ENCODE assay signal across 9 cellular contexts in the genomic region with DNA sequence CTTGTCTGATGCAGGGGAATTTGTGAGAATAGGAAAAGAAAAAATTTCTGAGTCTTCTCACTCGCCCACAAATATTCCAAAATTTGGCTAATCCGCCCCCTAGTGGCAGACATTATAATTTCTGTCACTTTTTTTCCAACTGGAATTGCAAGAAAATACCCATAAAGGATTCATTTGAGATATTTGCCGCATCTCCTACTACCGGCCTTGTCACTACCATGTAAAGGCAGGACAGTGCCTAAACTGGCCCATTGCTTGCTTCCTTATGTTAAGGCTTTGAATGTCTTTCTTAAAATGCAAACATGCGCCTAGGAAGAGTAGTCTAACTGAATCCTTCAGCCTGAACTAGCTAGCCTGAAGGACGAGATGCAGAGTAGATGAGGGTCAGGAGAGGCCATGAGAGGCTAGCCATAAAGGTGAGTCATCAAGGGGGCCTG. TPM values are rescaled to one million over a fixed set of nuclear protein-coding genes. Genes with fewer than 3 reads are reported as not detected.
DNase-seq lines count a peak whose midpoint lies in the region; ATAC-seq, FAIRE-seq and TF ChIP-seq lines count a peak whose summit lies in the region.
"Had no signal": no experiment of that assay in that cellular context is flagged by ENCODE, and none has a peak within 500 bp of the region (broad histone marks: within the 10 kb centered on the region; RNA-seq: fewer than 3 reads in every experiment).

No MANE protein-coding gene starts in this region.

- TF ChIP-seq RAD21 in H1 (IDR thresholded peaks at IDR 0.05 in 1 of 2, conservative IDR thresholded peaks at IDR 0.05 in 1 of 2; ENCODE audit: low read depth in 2 of 2, low read length in 2 of 2) = peak; percentile 53 to 62

- H3K23ac ChIP-seq in H1 (ENCODE audit: insufficient read length) = no peak overlapping the region

- no peak overlapping the region for H3K27ac ChIP-seq in H1 (ENCODE audit: low read depth, low read length)

- peaks cover 3 to 19% of the 10 kb centered on the region in 2 donors for H3K4me1 Mint-ChIP-seq in natural killer cell treated with Interleukin-12 subunit alpha and Interleukin-12 subunit beta and Interleukin-15 and Interleukin-18, amount 100 ng/mL, for 72 hours (ENCODE audit: low read depth in 2 of 2)

- no peak overlapping the region for H3K14ac ChIP-seq in H1 (ENCODE audit: insufficient read length)

- no peaks in the 10 kb centered on the region for H3K79me1 ChIP-seq in H1 (ENCODE audit: low read depth, low read length)

- no peaks in the 10 kb centered on the region for H3K9me3 ChIP-seq in H1 (ENCODE audit: insufficient read depth in 2 of 2, low read depth in 1 of 2, low read length in 1 of 2)

- H3K4me3 Mint-ChIP-seq in natural killer cell treated with Interleukin-12 subunit alpha and Interleukin-12 subunit beta and Interleukin-15 and Interleukin-18, amount 100 ng/mL, for 72 hours = peak overlapping the region; percentile 48

- H3K27me3 Mint-ChIP-seq in natural killer cell treated with Interleukin-12 subunit alpha and Interleukin-12 subunit beta and Interleukin-15 and Interleukin-18, amount 100 ng/mL, for 72 hours = peaks cover 26 to 31% of the 10 kb centered on the region in 2 donors

- H3K4ac ChIP-seq in H1 (replicated peaks; ENCODE audit: insufficient read length, low read depth, low read length) = no peak overlapping the region

- no peak overlapping the region for H3K4me3 ChIP-seq in H1 (ENCODE audit: extremely low read depth in 1 of 4, insufficient read depth in 2 of 4, low read depth in 3 of 4, low read length in 4 of 4)

- H2AK5ac ChIP-seq in H1 (ENCODE audit: low read depth, low read length) = no peak overlapping the region

- H2BK15ac ChIP-seq in H1 (ENCODE audit: low read length) = 0 out of 2 replicates have a peak overlapping the region, but pooled peaks have one; percentile 46

- no peaks in the 10 kb centered on the region for H3K4me1 ChIP-seq in H1 (replicated peaks in 1 of 4; ENCODE audit: control insufficient read depth in 3 of 4, insufficient read depth in 4 of 4, low read length in 3 of 4)

- no peaks in the 10 kb centered on the region for H4K20me1 ChIP-seq in H1 (replicated peaks in 1 of 2; ENCODE audit: control insufficient read depth in 1 of 2, insufficient read depth in 2 of 2, low read length in 2 of 2)

- no peaks in the 10 kb centered on the region for H3K36me3 Mint-ChIP-seq in natural killer cell treated with Interleukin-12 subunit alpha and Interleukin-12 subunit beta and Interleukin-15 and Interleukin-18, amount 100 ng/mL, for 72 hours
- H3K36me3 Mint-ChIP-seq: activated naive CD4-positive, alpha-beta T cell treated with anti-CD3 and anti-CD28 coated beads, Interleukin-2, amount 50 U/mL, for 72 hours had no signal

- H2AFZ ChIP-seq in H1 (ENCODE audit: low read length) = no peak overlapping the region

- H3K27ac Mint-ChIP-seq in natural killer cell treated with Interleukin-12 subunit alpha and Interleukin-12 subunit beta and Interleukin-15 and Interleukin-18, amount 100 ng/mL, for 72 hours = peak overlapping the region in 1 of 2 donors; percentile 61

- no peak overlapping the region for H2BK12ac ChIP-seq in H1 (ENCODE audit: low read depth, low read length)

- H3K18ac ChIP-seq in H1 (ENCODE audit: extremely low read depth, low read length) = no peak overlapping the region

- H4K8ac ChIP-seq in H1 (ENCODE audit: extremely low read depth, insufficient read depth, low read length) = no peak overlapping the region

- no peak overlapping the region for H3K56ac ChIP-seq in H1 (replicated peaks; ENCODE audit: insufficient read length, low read depth, low read length)

- no peak overlapping the region; a peak in 1 of 4 replicates for H3K4me2 ChIP-seq in H1 (ENCODE audit: insufficient read depth in 1 of 2, low read depth in 2 of 2, low read length in 2 of 2)

- no peak overlapping the region for H2BK120ac ChIP-seq in H1 (replicated peaks; ENCODE audit: low read depth, low read length)

- no peaks in the 10 kb centered on the region for H3K79me2 ChIP-seq in H1 (ENCODE audit: control insufficient read depth in 1 of 2, insufficient read depth in 2 of 2, low read length in 2 of 2)

- POLR2A ChIA-PET in H1 (lab: Charles Lee; ENCODE audit: partially characterized antibody) = no interaction called here

- no peak for TF ChIP-seq EP300 in H1 (IDR thresholded peaks at IDR 0.05; ENCODE audit: borderline replicate concordance in 1 of 2, low read depth in 2 of 2, low read length in 2 of 2)

- CTCF ChIA-PET in H1 (lab: Charles Lee; ENCODE audit: partially characterized antibody) = interaction anchor here (0.6 to 8.7 kb wide), 31 partner anchors 9 to 1395 kb away, joined by 3 to 108 read pairs (median 4); a partner anchor contains a TSS

- H3K9me3 Mint-ChIP-seq in natural killer cell treated with Interleukin-12 subunit alpha and Interleukin-12 subunit beta and Interleukin-15 and Interleukin-18, amount 100 ng/mL, for 72 hours = no peaks in the 10 kb centered on the region
- H3K9me3 Mint-ChIP-seq: activated naive CD4-positive, alpha-beta T cell treated with anti-CD3 and anti-CD28 coated beads, Interleukin-2, amount 50 U/mL, for 72 hours had no signal

- H3K27me3 ChIP-seq in H1 (replicated peaks in 1 of 4; ENCODE audit: control insufficient read depth in 3 of 4, extremely low read depth in 1 of 4, insufficient read depth in 3 of 4, low read length in 3 of 4) = no peaks in the 10 kb centered on the region; a peak in 1 of 7 replicates

- H3K36me3 ChIP-seq in H1 (ENCODE audit: control insufficient read depth in 2 of 4, insufficient read depth in 4 of 4, low read length in 3 of 4) = no peaks in the 10 kb centered on the region

- no peak overlapping the region for H2BK20ac ChIP-seq in H1 (ENCODE audit: low read length)

- no peak overlapping the region for H4K91ac ChIP-seq in H1 (replicated peaks; ENCODE audit: insufficient read length, low read length)

- WGBS in H1 (ENCODE audit: extremely low coverage in 1 of 2, insufficient coverage in 1 of 2, insufficient read length in 1 of 2, insufficient replicate concordance in 2 of 2, low coverage in 1 of 2, low lambda C conversion rate in 2 of 2, missing lambda C conversion rate in 1 of 2), 2 experiments = 56% methylated on average over 6 of the region's 6 CpGs; no CpG with 5 or more reads in 1 of the 2 experiments

- ATAC-seq in SK-N-SH treated with all-trans-retinoic acid at 6 μM for 48 hours (peak; percentile 73), GM21723 (IDR thresholded peaks at IDR 0.05; ENCODE audit: unreplicated experiment) (no peak), GM21786 (IDR thresholded peaks at IDR 0.05; ENCODE audit: unreplicated experiment) (no peak)
- ATAC-seq in natural killer cell treated with Interleukin-12 subunit alpha and Interleukin-12 subunit beta and Interleukin-15 and Interleukin-18, amount 100 ng/mL, for 72 hours = no peak

- no peak for FAIRE-seq in H1 (lab: Jason Lieb, UNC)

- no peak overlapping the region for H3K9ac ChIP-seq in H1 (replicated peaks in 1 of 4; ENCODE audit: extremely low read depth in 1 of 4, low read depth in 3 of 4, low read length in 3 of 4)

- no peak overlapping the region for H4K5ac ChIP-seq in H1 (ENCODE audit: insufficient read length, low read depth, low read length)

- TF ChIP-seq POLR2A in H1 (IDR thresholded peaks at IDR 0.05; ENCODE audit: control extremely low read depth in 1 of 2, low read depth in 2 of 2, low read length in 2 of 2) = no peak

- peak in 2 of 3 experiments; percentile 32 to 47; a peak in 2 of 4 replicates for TF ChIP-seq CTCF in H1 (IDR thresholded peaks at IDR 0.05; ENCODE audit: control extremely low read depth in 1 of 3, insufficient read depth in 1 of 3, low read depth in 1 of 3, low read length in 3 of 3)

- no peak overlapping the region for H2BK5ac ChIP-seq in H1 (ENCODE audit: low read depth, low read length)

- no peaks in the 10 kb centered on the region for H3K23me2 ChIP-seq in H1 (ENCODE audit: low read depth, low read length)

- peak; percentile 37 to 85 for DNase-seq in NCI-H526 (lab: John Stamatoyannopoulos, UW)
- DNase-seq in NCI-H526 treated with DMSO at 0.1 percent for 48 hours (lab: John Stamatoyannopoulos, UW) = no peak
- peak; percentile 14 for DNase-seq in HK-2 (ENCODE audit: unreplicated experiment)
- peak in 1 of 2 experiments; percentile 70 for DNase-seq in H1 (ENCODE audit: low read depth in 1 of 2, low spot score in 2 of 2)
- no peak for DNase-seq in natural killer cell treated with Interleukin-12 subunit alpha and Interleukin-12 subunit beta and Interleukin-15 and Interleukin-18, amount 100 ng/mL, for 72 hours (ENCODE audit: low spot score)

TF ChIP-seq in SK-N-SH treated with all-trans-retinoic acid at 6 μM for 48 hours, 23 proteins besides CTCF, POLR2A, EP300 and RAD21 (continues in another document):
- TF ChIP-seq SNAI2 (CRISPR knock-in tag; IDR thresholded peaks at IDR 0.05) (no peak), TCF4 (CRISPR knock-in tag; IDR thresholded peaks at IDR 0.05; ENCODE audit: borderline replicate concordance) (no peak), TOX (CRISPR knock-in tag; IDR thresholded peaks at IDR 0.05; ENCODE audit: borderline replicate concordance) (no peak), PPARA (CRISPR knock-in tag; IDR thresholded peaks at IDR 0.05; ENCODE audit: borderline replicate concordance) (no peak), RARB (CRISPR knock-in tag; IDR thresholded peaks at IDR 0.05) (no peak)

TF ChIP-seq in H1, 55 proteins besides CTCF, POLR2A, EP300 and RAD21 (continues in another document):
- TF ChIP-seq, protein P1, sequence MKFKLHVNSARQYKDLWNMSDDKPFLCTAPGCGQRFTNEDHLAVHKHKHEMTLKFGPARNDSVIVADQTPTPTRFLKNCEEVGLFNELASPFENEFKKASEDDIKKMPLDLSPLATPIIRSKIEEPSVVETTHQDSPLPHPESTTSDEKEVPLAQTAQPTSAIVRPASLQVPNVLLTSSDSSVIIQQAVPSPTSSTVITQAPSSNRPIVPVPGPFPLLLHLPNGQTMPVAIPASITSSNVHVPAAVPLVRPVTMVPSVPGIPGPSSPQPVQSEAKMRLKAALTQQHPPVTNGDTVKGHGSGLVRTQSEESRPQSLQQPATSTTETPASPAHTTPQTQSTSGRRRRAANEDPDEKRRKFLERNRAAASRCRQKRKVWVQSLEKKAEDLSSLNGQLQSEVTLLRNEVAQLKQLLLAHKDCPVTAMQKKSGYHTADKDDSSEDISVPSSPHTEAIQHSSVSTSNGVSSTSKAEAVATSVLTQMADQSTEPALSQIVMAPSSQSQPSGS (IDR thresholded peaks at IDR 0.05; ENCODE audit: low read length) = no peak
- no peak for TF ChIP-seq TAF1 (IDR thresholded peaks at IDR 0.05; ENCODE audit: low read depth, low read length)

RNA-seq across cellular contexts. Expression of a gene that starts 9.3 kb away (rescaled TPM):
- 13.3 and 14.6 TPM in 2 replicates for total RNA-seq in H1 (2021; fragmentation: NEBNext Ultra II Directional; extraction: Animal tissue kit (Norgen Biotek cat#: 25700))
- 2.2 and 3.7 TPM in 2 replicates for polyA plus RNA-seq in H1 (2011; rRNA removed)
- polyA plus RNA-seq in H1 (2011; cell fraction: cytosol; rRNA removed) = 4.5 TPM
- polyA plus RNA-seq in H1 (2011; cell fraction: nucleus; rRNA removed) = 4.6 TPM
- polyA plus RNA-seq in H1 (2012, experiment 1 of 2) = 4.9 to 7.0 TPM (median 5.8 TPM) in 4 replicates
- 0.46 TPM for polyA plus RNA-seq in H1 (2012, experiment 2 of 2)
- polyA plus RNA-seq in H1 (2013, experiment 1 of 2) = 13.4 TPM
- 12.0 TPM for polyA plus RNA-seq in H1 (2013, experiment 2 of 2)
- 20.8 and 38.7 TPM in 2 replicates for polyA minus RNA-seq in H1 (2011; rRNA and poly(A)+ RNA removed)
- 16.9 TPM for polyA minus RNA-seq in H1 (2011; cell fraction: cytosol; rRNA and poly(A)+ RNA removed)
- 87.6 TPM for polyA minus RNA-seq in H1 (2011; cell fraction: nucleus; rRNA and poly(A)+ RNA removed)
- total RNA-seq in natural killer cell treated with Interleukin-12 subunit alpha and Interleukin-12 subunit beta and Interleukin-15 and Interleukin-18, amount 100 ng/mL, for 72 hours = 10 to 100 TPM; 19.2 to 54.3 TPM

Comparison
In these comparisons a context has a peak if more than half of its experiments do, and no peak if none do; other contexts are left out.
1. DNase-seq: peak in NCI-H526 (2 of 2) and HK-2 (single experiment); none in NCI-H526 treated with DMSO at 0.1 percent for 48 hours (single experiment) and natural killer cell treated with Interleukin-12 subunit alpha and Interleukin-12 subunit beta and Interleukin-15 and Interleukin-18, amount 100 ng/mL, for 72 hours (single experiment).